8 cellular contexts compared by ENCODE assay signal in the genomic region with DNA sequence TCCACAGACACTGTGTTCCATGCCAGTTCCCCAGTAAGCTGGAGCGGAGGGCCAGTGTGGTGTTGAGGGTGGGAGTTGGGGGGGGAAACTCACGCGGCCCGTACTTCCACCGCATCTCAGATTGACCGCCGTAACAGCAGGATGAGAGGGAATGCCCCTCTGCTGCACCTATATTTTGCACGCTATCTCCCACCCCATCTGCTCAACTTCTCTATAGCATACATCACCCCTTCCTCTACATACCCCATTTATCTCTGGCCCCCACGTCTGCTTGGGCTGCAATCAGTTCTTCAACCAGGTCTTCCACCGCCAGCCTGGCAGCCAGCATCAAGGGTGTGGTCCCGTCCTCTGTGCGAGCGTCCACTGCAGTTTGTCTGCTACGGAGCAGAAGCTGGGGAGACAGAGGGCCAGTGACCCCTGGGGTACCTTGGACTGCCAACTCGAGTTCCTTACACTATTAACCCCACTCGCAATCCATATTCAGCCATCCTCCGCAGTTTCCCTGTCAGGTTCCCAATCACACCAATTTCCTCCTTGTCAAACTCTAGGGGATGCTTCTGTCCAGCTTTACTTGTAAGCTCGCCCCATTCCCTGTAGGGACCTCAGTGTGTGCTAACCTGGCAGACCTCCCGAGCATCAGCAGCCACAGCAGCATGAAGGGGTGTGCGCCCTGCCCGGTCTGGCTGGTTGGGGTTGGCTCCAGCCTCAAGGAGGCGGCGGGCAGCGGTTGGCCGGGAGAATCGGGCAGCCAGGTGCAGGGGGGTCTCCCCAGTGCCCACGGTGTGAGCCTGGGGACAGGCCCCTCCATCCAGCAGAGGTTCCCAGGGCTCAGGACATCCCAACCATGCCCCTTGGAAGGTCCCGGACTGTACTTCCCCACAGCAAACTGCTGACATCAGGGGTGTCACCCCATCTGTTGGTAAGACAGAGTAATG. TPM values are rescaled to one million over a fixed set of nuclear protein-coding genes. Genes with fewer than 3 reads are reported as not detected.
A peak's percentile ranks its signal among the peaks of the same experiment; 100 is the strongest.
DNase-seq lines count a peak whose midpoint lies in the region; ATAC-seq, FAIRE-seq and TF ChIP-seq lines count a peak whose summit lies in the region.

No MANE protein-coding gene starts in this region.

- peak overlapping the region; percentile 95 for H4K8ac ChIP-seq in H1 (ENCODE audit: extremely low read depth, insufficient read depth, low read length)

- no peak overlapping the region; the same call in 1 of the 2 replicates for H2AFZ ChIP-seq in H1 (ENCODE audit: low read length)

- H3K4me3 ChIP-seq in Peyer's patch = peak overlapping the region; percentile 69 to 80 (median 74)
- H3K4me3 ChIP-seq in H1 (ENCODE audit: extremely low read depth in 1 of 4, insufficient read depth in 2 of 4, low read depth in 3 of 4, low read length in 4 of 4) = peak overlapping the region; percentile 66 to 97 (median 82)
- peak overlapping the region; percentile 70 to 91 for H3K4me3 ChIP-seq in muscle layer of colon (ENCODE audit: low read depth in 1 of 2, low read length in 2 of 2)

- H3K27me3 ChIP-seq in Peyer's patch (no peaks in the 10 kb centered on the region), H1 (replicated peaks in 1 of 4; ENCODE audit: control insufficient read depth in 3 of 4, extremely low read depth in 1 of 4, insufficient read depth in 3 of 4, low read length in 3 of 4) (no peaks in the 10 kb centered on the region), muscle layer of colon (ENCODE audit: control insufficient read depth in 1 of 2, insufficient read depth in 2 of 2, low read length in 2 of 2) (no peaks in the 10 kb centered on the region)

- H4K91ac ChIP-seq in H1 (replicated peaks; ENCODE audit: insufficient read length, low read length) = peak overlapping the region; percentile 71

- 50% methylated on average over 27 of the region's 28 CpGs; no CpG with 5 or more reads in 1 of the 2 experiments for WGBS in H1 (ENCODE audit: extremely low coverage in 1 of 2, insufficient coverage in 1 of 2, insufficient read length in 1 of 2, insufficient replicate concordance in 2 of 2, low coverage in 1 of 2, low lambda C conversion rate in 2 of 2, missing lambda C conversion rate in 1 of 2), 2 experiments

- TF ChIP-seq CTCF in GM10248 (IDR thresholded peaks at IDR 0.05; ENCODE audit: control extremely low read depth, extremely low read depth, low read depth, missing control alignments) (peak; percentile 19), Peyer's patch (IDR thresholded peaks at IDR 0.05) (no peak), H1 (IDR thresholded peaks at IDR 0.05; ENCODE audit: control extremely low read depth in 1 of 3, insufficient read depth in 1 of 3, low read depth in 1 of 3, low read length in 3 of 3) (0 out of 4 replicates have a peak, but pooled peaks of 1 of the 3 experiments have one; percentile 2)

- no peak for ATAC-seq in GM18873 (IDR thresholded peaks at IDR 0.05; ENCODE audit: low FRiP score, unreplicated experiment)

- H3K23ac ChIP-seq in H1 (ENCODE audit: insufficient read length) = no peak overlapping the region

- H4K5ac ChIP-seq in H1 (ENCODE audit: insufficient read length, low read depth, low read length) = peak overlapping the region; percentile 90

- H3K4ac ChIP-seq in H1 (replicated peaks; ENCODE audit: insufficient read length, low read depth, low read length) = no peak overlapping the region

- H3K23me2 ChIP-seq in H1 (ENCODE audit: low read depth, low read length) = peaks cover 7% of the 10 kb centered on the region; the same call in 1 of the 2 replicates

- POLR2A ChIA-PET in GM10248 (lab: Yijun Ruan, JAX) (interaction anchor here (0.7 kb wide), 1 partner anchor 1146 kb away, joined by 5 read pairs; no protein-coding TSS in a partner anchor), H1 (lab: Charles Lee; ENCODE audit: partially characterized antibody) (interaction anchor here (0.5 to 13.3 kb wide), 7 partner anchors 9 to 91 kb away, joined by 3 to 194 read pairs (median 4); partner anchors contain the start of genes AGPAT1, PRRT1 and RNF5)

- H2BK20ac ChIP-seq in H1 (ENCODE audit: low read length) = peak overlapping the region; percentile 40; the same call in 1 of the 2 replicates

- H2AK5ac ChIP-seq in H1 (ENCODE audit: low read depth, low read length) = 0 out of 2 replicates have a peak overlapping the region, but pooled peaks have one; percentile 1

- peak overlapping the region; percentile 82 for H3K18ac ChIP-seq in H1 (ENCODE audit: extremely low read depth, low read length)

- H3K4me1 ChIP-seq in Peyer's patch (peaks cover 3 to 24% (median 6%) of the 10 kb centered on the region in 4 donors), H1 (replicated peaks in 1 of 4; ENCODE audit: control insufficient read depth in 3 of 4, insufficient read depth in 4 of 4, low read length in 3 of 4) (peaks cover 8 to 29% (median 16%) of the 10 kb centered on the region in 4 experiments), muscle layer of colon (ENCODE audit: insufficient read depth, low read length) (peaks cover 23% of the 10 kb centered on the region)

- H3K56ac ChIP-seq in H1 (replicated peaks; ENCODE audit: insufficient read length, low read depth, low read length) = no peak overlapping the region

- H3K79me1 ChIP-seq in H1 (ENCODE audit: low read depth, low read length) = no peaks in the 10 kb centered on the region; the same call in 1 of the 2 replicates

- CTCF ChIA-PET in GM10248 (lab: Yijun Ruan, JAX) (interaction anchor here (1.5 to 1.6 kb wide), 3 partner anchors 9 to 150 kb away, joined by 4 to 7 read pairs (median 6); no protein-coding TSS in a partner anchor), H1 (lab: Charles Lee; ENCODE audit: partially characterized antibody) (interaction anchor here (0.8 to 2.6 kb wide), 6 partner anchors 8 to 78 kb away, joined by 3 to 9 read pairs (median 4); partner anchors contain the start of gene NOTCH4)

- no peak for TF ChIP-seq RAD21 in H1 (IDR thresholded peaks at IDR 0.05 in 1 of 2, conservative IDR thresholded peaks at IDR 0.05 in 1 of 2; ENCODE audit: low read depth in 2 of 2, low read length in 2 of 2)

- H3K14ac ChIP-seq in H1 (ENCODE audit: insufficient read length) = no peak overlapping the region

- H3K79me2 ChIP-seq in H1 (ENCODE audit: control insufficient read depth in 1 of 2, insufficient read depth in 2 of 2, low read length in 2 of 2) = no peaks in the 10 kb centered on the region

- peak overlapping the region; percentile 98; the same call in 1 of the 2 replicates for H2BK5ac ChIP-seq in H1 (ENCODE audit: low read depth, low read length)

- TF ChIP-seq POLR2A in Peyer's patch (IDR thresholded peaks at IDR 0.05) (no peak), H1 (IDR thresholded peaks at IDR 0.05; ENCODE audit: control extremely low read depth in 1 of 2, low read depth in 2 of 2, low read length in 2 of 2) (no peak)

- DNase-seq in GM10248 (ENCODE audit: extremely low spot score) = peak; percentile 55
- DNase-seq in Peyer's patch = peak in 1 of 3 donors; percentile 65
- DNase-seq in H1 (ENCODE audit: low read depth in 1 of 2, low spot score in 2 of 2) = peak in 1 of 2 experiments; percentile 58
- DNase-seq in DMS153 (lab: John Stamatoyannopoulos, UW) = no peak
- DNase-seq in islet precursor cell = no peak
- no peak for DNase-seq in NCI-H82 treated with DMSO at 0.1 percent for 48 hours (lab: John Stamatoyannopoulos, UW; ENCODE audit: unreplicated experiment)

- H2BK15ac ChIP-seq in H1 (ENCODE audit: low read length) = peak overlapping the region; percentile 89; the same call in 1 of the 2 replicates

- no peak for TF ChIP-seq EP300 in H1 (IDR thresholded peaks at IDR 0.05; ENCODE audit: borderline replicate concordance in 1 of 2, low read depth in 2 of 2, low read length in 2 of 2)

- H3K27ac ChIP-seq in Peyer's patch (peak overlapping the region; percentile 94 to 99 (median 98)), H1 (ENCODE audit: low read depth, low read length) (peak overlapping the region; percentile 96), muscle layer of colon (ENCODE audit: low read depth, low read length) (peak overlapping the region; percentile 97)

- H2BK12ac ChIP-seq in H1 (ENCODE audit: low read depth, low read length) = peak overlapping the region; percentile 94

- H3K9me3 ChIP-seq in Peyer's patch (no peaks in the 10 kb centered on the region), H1 (ENCODE audit: insufficient read depth in 2 of 2, low read depth in 1 of 2, low read length in 1 of 2) (no peaks in the 10 kb centered on the region), muscle layer of colon (ENCODE audit: low read length) (no peaks in the 10 kb centered on the region)

- H2BK120ac ChIP-seq in H1 (replicated peaks; ENCODE audit: low read depth, low read length) = peak overlapping the region; percentile 69

- no peaks in the 10 kb centered on the region for H4K20me1 ChIP-seq in H1 (replicated peaks in 1 of 2; ENCODE audit: control insufficient read depth in 1 of 2, insufficient read depth in 2 of 2, low read length in 2 of 2)

- H3K36me3 ChIP-seq in Peyer's patch (no peaks in the 10 kb centered on the region), H1 (ENCODE audit: control insufficient read depth in 2 of 4, insufficient read depth in 4 of 4, low read length in 3 of 4) (no peaks in the 10 kb centered on the region), muscle layer of colon (ENCODE audit: insufficient read depth, low read length) (no peaks in the 10 kb centered on the region)

- H3K9ac ChIP-seq in H1 (replicated peaks in 1 of 4; ENCODE audit: extremely low read depth in 1 of 4, low read depth in 3 of 4, low read length in 3 of 4) = peak overlapping the region in 3 of 4 experiments; percentile 67 to 98 (median 94); a peak in 6 of 7 replicates
- H3K9ac ChIP-seq in muscle layer of colon (ENCODE audit: low read length) = peak overlapping the region; percentile 100

- FAIRE-seq in H1 (lab: Jason Lieb, UNC) = no peak

- H3K4me2 ChIP-seq in H1 (ENCODE audit: insufficient read depth in 1 of 2, low read depth in 2 of 2, low read length in 2 of 2) = peak overlapping the region; percentile 89 to 97

RNA-seq across cellular contexts. Expression of gene GPSM3, which starts 4.5 kb away (rescaled TPM):
- 10 to 100 TPM in 2 of 4 donors, 1 to 10 TPM in 2; 5.3 to 38.8 (median 10.3) TPM for total RNA-seq in Peyer's patch
- 6.0 and 6.6 TPM in 2 replicates for total RNA-seq in H1 (2021; fragmentation: NEBNext Ultra II Directional; extraction: Animal tissue kit (Norgen Biotek cat#: 25700))
- 9.8 and 10.6 TPM in 2 replicates for polyA plus RNA-seq in H1 (2011; rRNA removed)
- 6.9 TPM for polyA plus RNA-seq in H1 (2011; cell fraction: cytosol; rRNA removed)
- polyA plus RNA-seq in H1 (2011; cell fraction: nucleus; rRNA removed) = 10.3 TPM
- polyA plus RNA-seq in H1 (2012, experiment 1 of 2) = 6.3 to 10.7 TPM (median 8.7 TPM) in 4 replicates
- 10.1 TPM for polyA plus RNA-seq in H1 (2012, experiment 2 of 2)
- 6.8 TPM for polyA plus RNA-seq in H1 (2013, experiment 1 of 2)
- polyA plus RNA-seq in H1 (2013, experiment 2 of 2) = 5.9 TPM
- polyA minus RNA-seq in H1 (2011; rRNA and poly(A)+ RNA removed) = 2.2 and 2.8 TPM in 2 replicates
- polyA minus RNA-seq in H1 (2011; cell fraction: cytosol; rRNA and poly(A)+ RNA removed) = 3.4 TPM
- 2.4 TPM for polyA minus RNA-seq in H1 (2011; cell fraction: nucleus; rRNA and poly(A)+ RNA removed)

RNA-seq across cellular contexts. Expression of gene PBX2, which starts 6.9 kb away (rescaled TPM):
- 10 to 100 TPM; 33.3 to 74.3 (median 64.4) TPM for total RNA-seq in Peyer's patch
- total RNA-seq in H1 (2021; fragmentation: NEBNext Ultra II Directional; extraction: Animal tissue kit (Norgen Biotek cat#: 25700)) = 130 and 133 TPM in 2 replicates
- polyA plus RNA-seq in H1 (2011; rRNA removed) = 102 and 109 TPM in 2 replicates
- polyA plus RNA-seq in H1 (2011; cell fraction: cytosol; rRNA removed) = 124 TPM
- 287 TPM for polyA plus RNA-seq in H1 (2011; cell fraction: nucleus; rRNA removed)
- 114 to 152 TPM (median 137 TPM) in 4 replicates for polyA plus RNA-seq in H1 (2012, experiment 1 of 2)
- 73.3 TPM for polyA plus RNA-seq in H1 (2012, experiment 2 of 2)
- polyA plus RNA-seq in H1 (2013, experiment 1 of 2) = 77.2 TPM
- 72.5 TPM for polyA plus RNA-seq in H1 (2013, experiment 2 of 2)
- polyA minus RNA-seq in H1 (2011; rRNA and poly(A)+ RNA removed) = 105 and 121 TPM in 2 replicates
- polyA minus RNA-seq in H1 (2011; cell fraction: cytosol; rRNA and poly(A)+ RNA removed) = 63.4 TPM
- 68.9 TPM for polyA minus RNA-seq in H1 (2011; cell fraction: nucleus; rRNA and poly(A)+ RNA removed)

RNA-seq across cellular contexts. Expression of gene AGER, which starts 12.9 kb away (rescaled TPM):
- 10 to 100 TPM in 2 of 4 donors, 1 to 10 TPM in 2; 2.8 to 31.4 (median 9.2) TPM for total RNA-seq in Peyer's patch
- 9.6 and 10.9 TPM in 2 replicates for total RNA-seq in H1 (2021; fragmentation: NEBNext Ultra II Directional; extraction: Animal tissue kit (Norgen Biotek cat#: 25700))
- polyA plus RNA-seq in H1 (2011; rRNA removed) = 3.8 and 5.5 TPM in 2 replicates
- 7.7 TPM for polyA plus RNA-seq in H1 (2011; cell fraction: cytosol; rRNA removed)
- polyA plus RNA-seq in H1 (2011; cell fraction: nucleus; rRNA removed) = 72.9 TPM
- polyA plus RNA-seq in H1 (2012, experiment 1 of 2) = 13.2 to 17.1 TPM (median 14.7 TPM) in 4 replicates
- polyA plus RNA-seq in H1 (2012, experiment 2 of 2) = 7.8 TPM
- 9.7 TPM for polyA plus RNA-seq in H1 (2013, experiment 1 of 2)
- polyA plus RNA-seq in H1 (2013, experiment 2 of 2) = 8.4 TPM
- 1.5 and 2.4 TPM in 2 replicates for polyA minus RNA-seq in H1 (2011; rRNA and poly(A)+ RNA removed)
- 2.1 TPM for polyA minus RNA-seq in H1 (2011; cell fraction: cytosol; rRNA and poly(A)+ RNA removed)
- polyA minus RNA-seq in H1 (2011; cell fraction: nucleus; rRNA and poly(A)+ RNA removed) = 6.9 TPM

RNA-seq across cellular contexts. Expression of gene RNF5, which starts 18.7 kb away (rescaled TPM):
- 100 to 1,000 TPM in 3 of 4 donors, 10 to 100 TPM in 1; 84.2 to 199 (median 115) TPM for total RNA-seq in Peyer's patch
- total RNA-seq in H1 (2021; fragmentation: NEBNext Ultra II Directional; extraction: Animal tissue kit (Norgen Biotek cat#: 25700)) = 90.0 and 90.3 TPM in 2 replicates
- 145 and 158 TPM in 2 replicates for polyA plus RNA-seq in H1 (2011; rRNA removed)
- polyA plus RNA-seq in H1 (2011; cell fraction: cytosol; rRNA removed) = 172 TPM
- polyA plus RNA-seq in H1 (2011; cell fraction: nucleus; rRNA removed) = 63.3 TPM
- 94.2 to 175 TPM (median 145 TPM) in 4 replicates for polyA plus RNA-seq in H1 (2012, experiment 1 of 2)
- polyA plus RNA-seq in H1 (2012, experiment 2 of 2) = 192 TPM
- 89.0 TPM for polyA plus RNA-seq in H1 (2013, experiment 1 of 2)
- polyA plus RNA-seq in H1 (2013, experiment 2 of 2) = 93.6 TPM
- 34.5 and 36.0 TPM in 2 replicates for polyA minus RNA-seq in H1 (2011; rRNA and poly(A)+ RNA removed)
- 30.4 TPM for polyA minus RNA-seq in H1 (2011; cell fraction: cytosol; rRNA and poly(A)+ RNA removed)
- polyA minus RNA-seq in H1 (2011; cell fraction: nucleus; rRNA and poly(A)+ RNA removed) = 18.5 TPM

RNA-seq across cellular contexts. Expression of gene AGPAT1, which starts 21.1 kb away (rescaled TPM):
- total RNA-seq in Peyer's patch = 100 to 1,000 TPM in 1 of 4 donors, 10 to 100 TPM in 3; 28.9 to 140 (median 90.7) TPM
- 96.0 and 101 TPM in 2 replicates for total RNA-seq in H1 (2021; fragmentation: NEBNext Ultra II Directional; extraction: Animal tissue kit (Norgen Biotek cat#: 25700))
- polyA plus RNA-seq in H1 (2011; rRNA removed) = 222 and 287 TPM in 2 replicates
- 133 TPM for polyA plus RNA-seq in H1 (2011; cell fraction: cytosol; rRNA removed)
- 189 TPM for polyA plus RNA-seq in H1 (2011; cell fraction: nucleus; rRNA removed)
- polyA plus RNA-seq in H1 (2012, experiment 1 of 2) = 118 to 136 TPM (median 128 TPM) in 4 replicates
- 145 TPM for polyA plus RNA-seq in H1 (2012, experiment 2 of 2)
- polyA plus RNA-seq in H1 (2013, experiment 1 of 2) = 100 TPM
- polyA plus RNA-seq in H1 (2013, experiment 2 of 2) = 108 TPM
- polyA minus RNA-seq in H1 (2011; rRNA and poly(A)+ RNA removed) = 149 and 233 TPM in 2 replicates
- polyA minus RNA-seq in H1 (2011; cell fraction: cytosol; rRNA and poly(A)+ RNA removed) = 107 TPM
- 64.9 TPM for polyA minus RNA-seq in H1 (2011; cell fraction: nucleus; rRNA and poly(A)+ RNA removed)
